7 cellular contexts compared by ENCODE assay signal in genomic region chr19:48964205-48965032, GRCh38. TPM values are rescaled to one million over a fixed set of nuclear protein-coding genes. Genes with fewer than 3 reads are reported as not detected.
DNase-seq lines count a peak whose midpoint lies in the region; ATAC-seq and TF ChIP-seq lines count a peak whose summit lies in the region.
"Had no signal": no experiment of that assay in that cellular context is flagged by ENCODE, and none has a peak within 500 bp of the region (broad histone marks: within the 10 kb centered on the region; RNA-seq: fewer than 3 reads in every experiment).

No MANE protein-coding gene starts in this region.

- H3K9me2 ChIP-seq in PC-3 (replicated peaks; ENCODE audit: low read length): no peaks in the 10 kb centered on the region

- H3K9me3 Mint-ChIP-seq in CD8-positive, alpha-beta memory T cell: no peaks in the 10 kb centered on the region

- peaks cover 14% of the 10 kb centered on the region for H3K79me2 ChIP-seq in PC-3 (ENCODE audit: low read length)

- intact Hi-C loops in PC-3 (cut with micrococcal nuclease): no loop called here
- intact Hi-C loops in tibial artery (cut with DNase I; ENCODE audit: low total_unique reads): loop anchor here (10.0 kb wide), 1 partner anchor 90 kb away; the partner anchor contains the start of gene PPP1R15A

- BruUV-seq in PC-3 (replicated peaks; lab: Mats Ljungman, UMichigan): no TSS peak

- H4K20me1 ChIP-seq in PC-3 (ENCODE audit: low read length): 0 out of 2 replicates have a peak, but pooled peaks cover 5% of the 10 kb centered on the region

- TF ChIP-seq CTCF in PC-3 (conservative IDR thresholded peaks at IDR 0.05; ENCODE audit: low read depth, low read length): no peak
- TF ChIP-seq CTCF in tibial artery (IDR thresholded peaks at IDR 0.05): no peak

- peak overlapping the region; percentile 72 for H3K4me3 ChIP-seq in CD8-positive, alpha-beta memory T cell (ENCODE audit: low read length)
- H3K4me3 ChIP-seq in PC-3 (ENCODE audit: low read length) (no peak overlapping the region; the same call in 1 of the 2 replicates), tibial artery (peak overlapping the region; percentile 83 to 90)

- H3K9ac ChIP-seq in PC-3 (ENCODE audit: low read length): peak overlapping the region; percentile 32

- H3F3A ChIP-seq in PC-3 (ENCODE audit: low read length, unreplicated experiment): peaks cover 5% of the 10 kb centered on the region

- H2AFZ ChIP-seq in PC-3 (ENCODE audit: low read length): 0 out of 2 replicates have a peak overlapping the region, but pooled peaks have one; percentile 3

- H3K4me1 ChIP-seq in CD8-positive, alpha-beta memory T cell (ENCODE audit: insufficient read depth, low read length): peaks cover 42% of the 10 kb centered on the region
- H3K4me1 ChIP-seq in PC-3 (ENCODE audit: insufficient read depth, low read length): peaks cover 31% of the 10 kb centered on the region
- peaks cover 0 to 61% (median 47%) of the 10 kb centered on the region in 4 donors for H3K4me1 ChIP-seq in tibial artery

- H3K4me1 Mint-ChIP-seq in CD8-positive, alpha-beta memory T cell: peaks cover 55 to 80% (median 59%) of the 10 kb centered on the region in 3 donors

- ATAC-seq in PC-3 (no peak), GM19035 (IDR thresholded peaks at IDR 0.05; ENCODE audit: unreplicated experiment) (no peak)

- CTCF ChIA-PET in CD8-positive, alpha-beta memory T cell (lab: Charles Lee): interaction anchor here (1.2 to 3.7 kb wide), 4 partner anchors 28 to 169 kb away, joined by 3 to 20 read pairs (median 7); partner anchors contain the start of genes GYS1 and RUVBL2
- CTCF ChIA-PET in PC-3 (lab: Charles Lee): no interaction called here

- POLR2A ChIA-PET in CD8-positive, alpha-beta memory T cell (lab: Charles Lee): interaction anchor here (0.6 to 3.4 kb wide), 7 partner anchors 10 to 92 kb away, joined by 3 to 18 read pairs (median 4); partner anchors contain the start of genes BAX, GYS1, PPP1R15A and RUVBL2
- POLR2A ChIA-PET in PC-3 (lab: Charles Lee; ENCODE audit: unreplicated experiment): interaction anchor here (0.7 kb wide), 1 partner anchor 91 kb away, joined by 3 read pairs; no protein-coding TSS in a partner anchor

- peak overlapping the region; percentile 94 for H3K27ac ChIP-seq in CD8-positive, alpha-beta memory T cell (ENCODE audit: low read depth, low read length)
- peak overlapping the region; percentile 80 for H3K27ac ChIP-seq in PC-3 (ENCODE audit: low read length)
- H3K27ac ChIP-seq in tibial artery: peak overlapping the region; percentile 88 to 97

- no peaks in the 10 kb centered on the region for H3K27me3 ChIP-seq in CD8-positive, alpha-beta memory T cell (ENCODE audit: insufficient read depth, low read length, poor library complexity, severe bottlenecking)
- H3K27me3 ChIP-seq in PC-3 (ENCODE audit: low read length) (no peaks in the 10 kb centered on the region), tibial artery (no peaks in the 10 kb centered on the region)

- peak overlapping the region; percentile 91 to 100 (median 100) for H3K4me3 Mint-ChIP-seq in CD8-positive, alpha-beta memory T cell

- H3K9me3 ChIP-seq in CD8-positive, alpha-beta memory T cell (ENCODE audit: low read length): no peaks in the 10 kb centered on the region
- H3K9me3 ChIP-seq in PC-3 (ENCODE audit: low read length) (no peaks in the 10 kb centered on the region), tibial artery (no peaks in the 10 kb centered on the region)

- DNase-seq in CD8-positive, alpha-beta memory T cell: peak in 1 of 5 donors; percentile 29
- DNase-seq in PC-3: no peak
- DNase-seq in hippocampal formation (lab: John Stamatoyannopoulos, UW): peak; percentile 25 to 47
- peak; percentile 57 to 75 for DNase-seq in tibial artery
- DNase-seq in effector CD4-positive, alpha-beta T cell: no peak

- peak overlapping the region; percentile 40 for H3K4me2 ChIP-seq in PC-3 (ENCODE audit: low read length)

- peaks cover 0 to 9% of the 10 kb centered on the region in 2 donors for H3K27me3 Mint-ChIP-seq in CD8-positive, alpha-beta memory T cell

- peaks cover 16% of the 10 kb centered on the region for H3K36me3 ChIP-seq in CD8-positive, alpha-beta memory T cell (ENCODE audit: insufficient read depth, low read length)
- peaks cover 7% of the 10 kb centered on the region; the same call in 1 of the 2 replicates for H3K36me3 ChIP-seq in PC-3 (ENCODE audit: low read depth, low read length)
- H3K36me3 ChIP-seq in tibial artery: peaks cover 24 to 43% (median 25%) of the 10 kb centered on the region in 3 donors

- H3K36me3 Mint-ChIP-seq in CD8-positive, alpha-beta memory T cell: peaks cover 2 to 44% (median 5%) of the 10 kb centered on the region in 3 donors

- H3K27ac Mint-ChIP-seq in CD8-positive, alpha-beta memory T cell: peak overlapping the region; percentile 85 to 99 (median 95)

RNA-seq across cellular contexts. Expression of gene FTL, which starts 0.7 kb away (rescaled TPM):
- 1,000 to 10,000 TPM; 1,478 to 1,489 TPM for total RNA-seq in CD8-positive, alpha-beta memory T cell
- polyA plus RNA-seq in CD8-positive, alpha-beta memory T cell: 4,521 TPM
- total RNA-seq in PC-3 (2014; rRNA removed): 1,109 and 1,250 TPM in 2 replicates

RNA-seq across cellular contexts. Expression of gene BAX, which starts 9.7 kb away (rescaled TPM):
- 100 to 1,000 TPM; 315 to 331 TPM for total RNA-seq in CD8-positive, alpha-beta memory T cell
- 79.5 TPM for polyA plus RNA-seq in CD8-positive, alpha-beta memory T cell
- total RNA-seq in PC-3 (2014; rRNA removed): 43.0 and 44.8 TPM in 2 replicates

RNA-seq across cellular contexts. Expression of gene GYS1, which starts 28.7 kb away (rescaled TPM):
- total RNA-seq in CD8-positive, alpha-beta memory T cell: 10 to 100 TPM; 38.2 to 38.9 TPM
- 31.5 TPM for polyA plus RNA-seq in CD8-positive, alpha-beta memory T cell
- total RNA-seq in PC-3 (2014; rRNA removed): 38.6 and 54.0 TPM in 2 replicates

RNA-seq across cellular contexts. Expression of gene RUVBL2, which starts 29.3 kb away (rescaled TPM):
- 100 to 1,000 TPM; 147 to 159 TPM for total RNA-seq in CD8-positive, alpha-beta memory T cell
- 67.9 TPM for polyA plus RNA-seq in CD8-positive, alpha-beta memory T cell
- total RNA-seq in PC-3 (2014; rRNA removed): 291 and 421 TPM in 2 replicates

RNA-seq across cellular contexts. Expression of gene DHDH, which starts 30.9 kb away (rescaled TPM):
- under 1 TPM; 0.42 to 0.53 TPM for total RNA-seq in CD8-positive, alpha-beta memory T cell
- polyA plus RNA-seq in CD8-positive, alpha-beta memory T cell: 0.31 TPM
- total RNA-seq in PC-3 (2014; rRNA removed): 1.6 and 1.8 TPM in 2 replicates
- total RNA-seq: T-helper 1 cell treated with Interleukin-12 subunit alpha and Interleukin-12 subunit beta and Interleukin-4 antibody, amounts not matched to agents 30 ng/mL and 1 ng/mL, for 36 hours had no signal

Comparison
In these comparisons a context has a peak if more than half of its experiments do, and no peak if none do; other contexts are left out.
1. DNase-seq: peak in hippocampal formation (2 of 2) and tibial artery (2 of 2); none in PC-3 (single experiment) and effector CD4-positive, alpha-beta T cell (single experiment).
2. Peak in every context shown above with its lines, with median percentiles within 50 percentile points of each other: H3K27ac ChIP-seq.